ENCODE assay signal across 32 cellular contexts in the genomic region with DNA sequence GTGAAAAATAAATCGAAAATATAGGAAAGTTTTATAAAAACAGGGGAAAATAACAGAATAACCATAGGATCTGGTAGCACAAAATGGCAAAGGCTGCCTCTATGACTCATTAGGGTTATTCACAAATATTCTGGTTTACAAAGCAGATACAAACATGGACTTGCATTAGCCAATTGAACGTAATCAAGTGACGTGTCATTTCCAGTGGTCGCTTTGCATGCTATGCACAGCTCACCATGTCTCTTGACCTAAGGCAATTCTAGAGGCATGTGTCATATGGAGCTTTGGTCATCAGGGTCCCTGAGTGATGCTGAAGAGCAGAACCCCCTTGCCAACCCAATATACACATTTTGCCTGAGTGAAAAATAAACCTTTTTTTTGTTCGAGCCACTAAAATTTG.
"Had no signal": no experiment of that assay in that cellular context is flagged by ENCODE, and none has a peak within 500 bp of the region (broad histone marks: within the 10 kb centered on the region; RNA-seq: fewer than 3 reads in every experiment).

No MANE protein-coding gene starts in this region.

- H3K27ac ChIP-seq: body of pancreas, cardiac muscle cell, colonic mucosa, gastroesophageal sphincter, ovary, skin epidermis, upper lobe of left lung, vagina had no signal

- H3K9me3 ChIP-seq: body of pancreas, colonic mucosa, gastroesophageal sphincter, ovary, upper lobe of left lung, vagina had no signal

- FAIRE-seq: kidney had no signal

- H3K27me3 ChIP-seq: body of pancreas, cardiac muscle cell, colonic mucosa, gastroesophageal sphincter, ovary, upper lobe of left lung, vagina had no signal

- H3K4me3 ChIP-seq: body of pancreas, cardiac muscle cell, colonic mucosa, gastroesophageal sphincter, ovary, skin epidermis, upper lobe of left lung, vagina had no signal

- DNase-seq: activated B cell treated with CpG ODN at 0.5 μM for 24 hours; activated CD4-positive, alpha-beta T cell treated with anti-CD3 and anti-CD28 coated beads, Interleukin-2, amount 50 U/mL, for 1 hour; activated CD8-positive, alpha-beta T cell treated with anti-CD3 and anti-CD28 coated beads for 36 hours; activated gamma-delta T cell treated with Interleukin-2 at 50 U/mL for 16 hours; activated naive CD4-positive, alpha-beta T cell treated with anti-CD3 and anti-CD28 coated beads, Interleukin-2, amount 50 U/mL, for 16 hours; activated T-cell treated with anti-CD3 and anti-CD28 coated beads, Interleukin-2, amount 50 U/mL, for 4 hours; amniotic stem cell; body of pancreas; cerebellar nuclear complex; colonic mucosa; effector memory CD4-positive, alpha-beta T cell; erythroblast; hippocampal formation; immature natural killer cell; kidney; left colon; mammary epithelial cell; midbrain; naive thymus-derived CD4-positive, alpha-beta T cell; ovary; stimulated activated CD4-positive, alpha-beta T cell treated with anti-CD3 and anti-CD28 coated beads, Interleukin-4, amount 100 ng/mL, for 24 hours; stimulated activated naive CD8-positive, alpha-beta T cell treated with anti-CD3 and anti-CD28 coated beads, Interleukin-15, amount 100 ng/mL, for 72 hours; substantia nigra; T-helper 2 cell; upper lobe of left lung had no signal

- H3K4me1 ChIP-seq: body of pancreas, colonic mucosa, gastroesophageal sphincter, upper lobe of left lung, vagina had no signal

- ATAC-seq: activated CD8-positive, alpha-beta T cell treated with anti-CD3 and anti-CD28 coated beads for 36 hours; activated T-cell treated with anti-CD3 and anti-CD28 coated beads, Interleukin-2, amount 50 U/mL, for 4 hours; activated T-helper 17 cell treated with anti-CD3 and anti-CD28 coated beads, Interleukin-2, amount 50 U/mL, for 72 hours; body of pancreas; gastroesophageal sphincter; left colon; naive thymus-derived CD4-positive, alpha-beta T cell; sciatic nerve; stimulated activated effector memory CD8-positive, alpha-beta T cell treated with anti-CD3 and anti-CD28 coated beads, Interleukin-12 subunit alpha, Interleukin-12 subunit beta, amount 100 ng/mL, for 72 hours; stimulated activated naive CD8-positive, alpha-beta T cell treated with anti-CD3 and anti-CD28 coated beads, Interleukin-15, amount 100 ng/mL, for 72 hours had no signal

- H3K36me3 ChIP-seq: cardiac muscle cell, colonic mucosa, gastroesophageal sphincter, ovary, upper lobe of left lung, vagina had no signal
